In the genomic region with DNA sequence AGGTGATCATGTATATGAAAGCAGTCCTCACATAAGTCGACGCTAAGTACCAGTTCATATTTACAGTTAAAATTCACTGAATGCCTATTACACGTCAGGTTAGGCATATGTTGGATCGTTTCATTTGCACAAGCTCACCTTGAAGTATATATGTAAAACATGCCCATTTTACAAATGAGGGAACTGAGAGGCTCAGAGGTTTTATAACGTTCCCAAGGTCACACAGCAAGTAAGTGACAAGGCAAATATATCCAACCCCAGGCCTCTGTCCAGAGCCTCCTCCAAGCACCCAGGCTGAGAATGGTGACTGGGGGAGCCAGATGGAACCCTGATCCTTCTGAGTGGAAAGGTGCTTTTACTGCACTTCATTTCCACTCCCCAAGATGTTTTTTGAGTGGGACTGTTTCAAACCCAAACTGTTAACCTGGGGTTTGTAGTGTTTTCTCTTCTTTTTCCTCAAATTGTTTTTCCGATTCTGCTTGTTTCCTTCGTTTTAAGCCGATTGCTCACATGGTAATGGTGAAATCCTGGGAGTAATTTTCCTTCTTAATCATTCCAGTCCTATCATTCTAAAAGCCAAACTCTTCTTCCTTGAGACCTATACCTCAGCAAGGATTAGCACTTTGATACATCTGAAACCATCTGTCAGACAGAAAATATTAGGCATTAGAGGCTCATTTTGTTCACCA, we compare ENCODE assay signal across 8 cellular contexts. TPM values are rescaled to one million over a fixed set of nuclear protein-coding genes. Genes with fewer than 3 reads are reported as not detected.
A peak's percentile ranks its signal among the peaks of the same experiment; 100 is the strongest.
DNase-seq lines count a peak whose midpoint lies in the region; ATAC-seq and TF ChIP-seq lines count a peak whose summit lies in the region.

No MANE protein-coding gene starts in this region.

- peak overlapping the region; percentile 80 for H3K4me2 ChIP-seq in PC-9

- H3F3A ChIP-seq in PC-9 (ENCODE audit: insufficient read depth, low read depth): peaks cover 9% of the 10 kb centered on the region; the same call in 1 of the 2 replicates

- no peaks in the 10 kb centered on the region for H3K27me3 ChIP-seq in PC-9 (ENCODE audit: insufficient read depth, low read depth)
- no peaks in the 10 kb centered on the region for H3K27me3 ChIP-seq in esophagus (ENCODE audit: control insufficient read depth in 1 of 2, insufficient read depth in 2 of 2, low read length in 2 of 2)

- peak overlapping the region; percentile 89 for H2AFZ ChIP-seq in PC-9

- H3K4me1 ChIP-seq in PC-9 (replicated peaks; ENCODE audit: insufficient read depth): peaks cover 18% of the 10 kb centered on the region
- no peaks in the 10 kb centered on the region for H3K4me1 ChIP-seq in esophagus (ENCODE audit: control insufficient read depth in 2 of 2, insufficient read depth in 2 of 2, low read length in 1 of 2)

- CTCF ChIA-PET in PC-9 (lab: Charles Lee): interaction anchor here (0.9 kb wide), 1 partner anchor 87 kb away, joined by 4 read pairs; no protein-coding TSS in a partner anchor

- TF ChIP-seq CTCF in PC-9 (conservative IDR thresholded peaks at IDR 0.05) (no peak), retinal pigment epithelial cell (conservative IDR thresholded peaks at IDR 0.05; ENCODE audit: low read depth, low read length) (no peak)

- H3K9me3 ChIP-seq in PC-9 (ENCODE audit: insufficient read depth, low read depth): no peaks in the 10 kb centered on the region
- no peaks in the 10 kb centered on the region for H3K9me3 ChIP-seq in esophagus (ENCODE audit: control insufficient read depth in 2 of 2, insufficient read depth in 1 of 2, low read depth in 1 of 2, low read length in 1 of 2)

- H3K36me3 ChIP-seq in PC-9 (ENCODE audit: low read depth) (no peaks in the 10 kb centered on the region), esophagus (ENCODE audit: control insufficient read depth in 2 of 2, insufficient read depth in 2 of 2, low read length in 1 of 2) (no peaks in the 10 kb centered on the region)

- H3K9me2 ChIP-seq in PC-9 (ENCODE audit: insufficient read depth): no peaks in the 10 kb centered on the region

- H3K27ac ChIP-seq in PC-9 (peak overlapping the region; percentile 93), esophagus (ENCODE audit: low read depth in 2 of 2, low read length in 1 of 2) (peak overlapping the region; percentile 82 to 97)

- H3K4me3 ChIP-seq in PC-9: peak overlapping the region; percentile 62
- H3K4me3 ChIP-seq in esophagus (ENCODE audit: low read depth in 1 of 2, low read length in 2 of 2): peak overlapping the region; percentile 58 to 66
- H3K4me3 ChIP-seq in retinal pigment epithelial cell (ENCODE audit: low read length): peak overlapping the region; percentile 89

- DNase-seq in NCI-H2171 treated with DMSO at 0.1 percent for 48 hours (lab: John Stamatoyannopoulos, UW): peak; percentile 10
- DNase-seq in NCI-H2171 (lab: John Stamatoyannopoulos, UW): no peak
- no peak for DNase-seq in PC-9
- DNase-seq in retinal pigment epithelial cell (ENCODE audit: low read depth): no peak
- no peak for DNase-seq in COLO829 (ENCODE audit: low spot score)
- no peak for DNase-seq in sciatic nerve (ENCODE audit: low spot score)

- ATAC-seq in sciatic nerve (no peak), GM18517 (IDR thresholded peaks at IDR 0.05; ENCODE audit: unreplicated experiment) (no peak)

- 59 to 61% methylated on average over 8 of the region's 8 CpGs for WGBS in esophagus, 2 donors

- no peaks in the 10 kb centered on the region for H4K20me1 ChIP-seq in PC-9 (ENCODE audit: insufficient read depth)

- POLR2A ChIA-PET in PC-9 (lab: Charles Lee; ENCODE audit: unreplicated experiment): interaction anchor here (0.7 kb wide), 1 partner anchor 19 kb away, joined by 3 read pairs; no protein-coding TSS in a partner anchor

- peaks cover 22% of the 10 kb centered on the region for H3K79me2 ChIP-seq in PC-9 (ENCODE audit: low read depth)

- intact Hi-C loops in PC-9 (cut with micrococcal nuclease; ENCODE audit: unreplicated experiment): loop anchor here (1.0 to 5.0 kb wide), 2 partner anchors 50 to 402 kb away; no protein-coding TSS in a partner anchor
- intact Hi-C loops in sciatic nerve (cut with DNase I): no loop called here

- BruUV-seq in PC-9 (replicated peaks; lab: Mats Ljungman, UMichigan): no TSS peak

RNA-seq across cellular contexts. Expression of gene SMIM20, which starts 0.8 kb away (rescaled TPM):
- total RNA-seq in PC-9 (2021) (40.5 and 44.2 TPM in 2 replicates), sciatic nerve (22.7 TPM)
- 10 to 100 TPM in 1 of 2 donors, 1 to 10 TPM in 1; 8.7 to 15.9 TPM for polyA plus RNA-seq in esophagus

RNA-seq across cellular contexts. Expression of gene SEL1L3, which starts 52.0 kb away (rescaled TPM):
- total RNA-seq in PC-9 (2021): 78.4 and 79.2 TPM in 2 replicates
- 1 to 10 TPM in 1 of 2 donors, under 1 TPM in 1; 0.71 to 2.3 TPM for polyA plus RNA-seq in esophagus
- 17.1 TPM for total RNA-seq in sciatic nerve
